8 cellular contexts compared by ENCODE assay signal in genomic region chr4:2412885-2413716, GRCh38. TPM values are rescaled to one million over a fixed set of nuclear protein-coding genes. Genes with fewer than 3 reads are reported as not detected.
DNase-seq lines count a peak whose midpoint lies in the region; FAIRE-seq and TF ChIP-seq lines count a peak whose summit lies in the region.

No MANE protein-coding gene starts in this region.

- peak; percentile 90 for DNase-seq in GOT3 (lab: John Stamatoyannopoulos, UW)
- peak; percentile 99 for DNase-seq in M059J (ENCODE audit: low read depth)
- peak; percentile 80 to 99 (median 84) for DNase-seq in T-helper 1 cell
- DNase-seq in amygdala (lab: John Stamatoyannopoulos, UW) = peak in 48 of 56 donors; percentile 21 to 85 (median 60)
- DNase-seq in right atrium auricular region (ENCODE audit: low spot score) = peak; percentile 76
- DNase-seq in putamen (ENCODE audit: low spot score) = peak; percentile 52
- DNase-seq in uterus = peak; percentile 63 to 78

- intact Hi-C loops in uterus (cut with DNase I; ENCODE audit: low total_unique reads) = no loop called here

- peak; percentile 76 for FAIRE-seq in G401.6 (lab: Jason Lieb, UNC)

- H3K36me3 ChIP-seq in right atrium auricular region = no peaks in the 10 kb centered on the region
- no peaks in the 10 kb centered on the region for H3K36me3 ChIP-seq in uterus

- TF ChIP-seq CTCF in right atrium auricular region (IDR thresholded peaks at IDR 0.05) = peak; percentile 30 to 58
- peak; percentile 24 to 47 (median 33) for TF ChIP-seq CTCF in uterus (IDR thresholded peaks at IDR 0.05)

- H3K9me3 ChIP-seq in right atrium auricular region (no peaks in the 10 kb centered on the region), uterus (no peaks in the 10 kb centered on the region)

- H3K27ac ChIP-seq in right atrium auricular region = peak overlapping the region; percentile 49 to 67
- peak overlapping the region; percentile 48 to 61 for H3K27ac ChIP-seq in uterus

- H3K27me3 ChIP-seq in right atrium auricular region = no peaks in the 10 kb centered on the region
- H3K27me3 ChIP-seq in uterus = peaks cover 0 to 13% of the 10 kb centered on the region in 2 donors

- peaks cover 0 to 47% of the 10 kb centered on the region in 2 donors for H3K4me1 ChIP-seq in right atrium auricular region
- H3K4me1 ChIP-seq in uterus = no peaks in the 10 kb centered on the region

- no peak for TF ChIP-seq POLR2A in uterus (IDR thresholded peaks at IDR 0.05)

- peak overlapping the region; percentile 3 to 37 for H3K4me3 ChIP-seq in right atrium auricular region
- H3K4me3 ChIP-seq in uterus = no peak overlapping the region

RNA-seq across cellular contexts. Expression of gene ZFYVE28, which starts 5.3 kb away (rescaled TPM):
- 3.3 and 4.0 TPM in 2 replicates for total RNA-seq in M059J (2014; rRNA removed; shearing (Covaris generic))
- total RNA-seq in right atrium auricular region (1 to 10 TPM; 3.4 to 6.0 TPM), uterus (10 to 100 TPM in 3 of 4 donors, 1 to 10 TPM in 1; 5.4 to 16.7 (median 13.4) TPM)

RNA-seq across cellular contexts. Expression of gene CFAP99, which starts 5.7 kb away (rescaled TPM):
- total RNA-seq in M059J (2014; rRNA removed; shearing (Covaris generic)) = 0.42 TPM in 1 of 2 replicates, not detected in the other
- total RNA-seq in right atrium auricular region = not detected
- under 1 TPM in 2 of 4 donors, not detected in 2; 0.21 to 0.46 TPM for total RNA-seq in uterus

RNA-seq across cellular contexts. Expression of gene RNF4, which starts 55.8 kb away (rescaled TPM):
- 63.5 and 98.4 TPM in 2 replicates for total RNA-seq in M059J (2014; rRNA removed; shearing (Covaris generic))
- total RNA-seq in right atrium auricular region (10 to 100 TPM; 30.0 to 31.3 TPM), uterus (10 to 100 TPM; 10.8 to 57.9 (median 33.9) TPM)

Comparison
In these comparisons a context has a peak if more than half of its experiments do, and no peak if none do; other contexts are left out.
1. H3K4me3 ChIP-seq: peak in right atrium auricular region (2 of 2); none in uterus (0 of 2).
2. Peak in every context shown above with its lines, with median percentiles within 50 percentile points of each other: DNase-seq.